Comparison of ENCODE assay signal across 29 cellular contexts in genomic region chr3:50331364-50331907, GRCh38. TPM values are rescaled to one million over a fixed set of nuclear protein-coding genes. Genes with fewer than 3 reads are reported as not detected.
A peak's percentile ranks its signal among the peaks of the same experiment; 100 is the strongest.
DNase-seq lines count a peak whose midpoint lies in the region; ATAC-seq and TF ChIP-seq lines count a peak whose summit lies in the region.
"Had no signal": no experiment of that assay in that cellular context is flagged by ENCODE, and none has a peak within 500 bp of the region (broad histone marks: within the 10 kb centered on the region; RNA-seq: fewer than 3 reads in every experiment).

No MANE protein-coding gene starts in this region.

- H3K4me2 ChIP-seq in mammary epithelial cell (ENCODE audit: insufficient read depth, low read depth, low read length), result no peak overlapping the region
- H3K4me2 ChIP-seq: BLaER1 treated with 17β-estradiol and CSF1 and Interleukin-3, amounts not matched to agents 10 nM and 100 nM had no signal

- H3K79me2 ChIP-seq in mammary epithelial cell (ENCODE audit: insufficient read depth, low read length), result peaks cover 82% of the 10 kb centered on the region

- peak overlapping the region; percentile 98 for H3K27ac ChIP-seq in RWPE1
- no peak overlapping the region for H3K27ac ChIP-seq in WERI-Rb-1
- no peak overlapping the region for H3K27ac ChIP-seq in mammary epithelial cell (ENCODE audit: insufficient read depth, low read depth, low read length)
- H3K27ac ChIP-seq: BLaER1 treated with 17β-estradiol and CSF1 and Interleukin-3, amounts not matched to agents 10 nM and 100 nM; GM23248; SJSA1 had no signal

- no peak overlapping the region for H3K4me3 Mint-ChIP-seq in immature natural killer cell
- H3K4me3 Mint-ChIP-seq: H9 had no signal

- intact Hi-C loops in Right ventricle myocardium inferior (cut with DNase I) (no loop called here), left cardiac atrium (cut with DNase I) (no loop called here), mammary epithelial cell (cut with micrococcal nuclease) (no loop called here)

- H2AFZ ChIP-seq in mammary epithelial cell (ENCODE audit: low read depth, low read length), result no peak overlapping the region
- H2AFZ ChIP-seq: GM23248 had no signal

- dilution Hi-C loops in mammary epithelial cell (cut with HindIII; ENCODE audit: low sequenced_read_pairs), result loop anchor here (5.0 kb wide), 1 partner anchor 89 kb away; no protein-coding TSS in a partner anchor

- TF ChIP-seq CTCF in RWPE1 (conservative IDR thresholded peaks at IDR 0.05; ENCODE audit: low read depth) (no peak), WERI-Rb-1 (IDR thresholded peaks at IDR 0.05; ENCODE audit: low read depth, low read length) (no peak), mammary epithelial cell (conservative IDR thresholded peaks at IDR 0.05 in 1 of 2, IDR thresholded peaks at IDR 0.05 in 1 of 2; ENCODE audit: extremely low read depth in 1 of 2, insufficient read depth in 1 of 2, low read depth in 1 of 2, low read length in 2 of 2) (no peak)

- CTCF ChIA-PET in RWPE1 (lab: Yijun Ruan, JAX) (no interaction called here), mammary epithelial cell (lab: Charles Lee; ENCODE audit: low non-redundant PET) (no interaction called here)

- H3K36me3 ChIP-seq in WERI-Rb-1 (peaks cover 72% of the 10 kb centered on the region), mammary epithelial cell (ENCODE audit: insufficient read depth, low read length) (peaks cover 23% of the 10 kb centered on the region)

- H3K27me3 Mint-ChIP-seq in immature natural killer cell (ENCODE audit: low read depth in 3 of 3), result peaks cover 0 to 10% (median 4%) of the 10 kb centered on the region in 3 donors
- H3K27me3 Mint-ChIP-seq: CD4-positive, alpha-beta memory T cell had no signal

- BruUV-seq in mammary epithelial cell (replicated peaks; lab: Mats Ljungman, UMichigan), result no TSS peak

- no peak for ATAC-seq in Right ventricle myocardium inferior
- no peak for ATAC-seq in left cardiac atrium
- ATAC-seq: GM12878, PC-3 had no signal

- peaks cover 65 to 66% of the 10 kb centered on the region in 2 donors for H3K4me1 Mint-ChIP-seq in immature natural killer cell

- in situ Hi-C loops in mammary epithelial cell (cut with MboI; ENCODE audit: low sequenced_read_pairs in 2 of 2), result no loop called here

- H3K36me3 Mint-ChIP-seq in immature natural killer cell, result peaks cover 1 to 15% (median 5%) of the 10 kb centered on the region in 3 donors

- H3K4me1 ChIP-seq in mammary epithelial cell (ENCODE audit: insufficient read depth, low read length), result peaks cover 42% of the 10 kb centered on the region

- no peak overlapping the region for H3K9ac ChIP-seq in mammary epithelial cell (ENCODE audit: insufficient read depth, low read length)
- H3K9ac ChIP-seq: GM23248 had no signal

- no peaks in the 10 kb centered on the region for H3K9me3 ChIP-seq in WERI-Rb-1 (ENCODE audit: severe bottlenecking)
- H3K9me3 ChIP-seq in mammary epithelial cell (replicated peaks; ENCODE audit: insufficient read depth, low read length), result no peaks in the 10 kb centered on the region
- H3K9me3 ChIP-seq: BLaER1 treated with 17β-estradiol and CSF1 and Interleukin-3, amounts not matched to agents 10 nM and 100 nM; SJSA1 had no signal

- POLR2A ChIA-PET in RWPE1 (lab: Yijun Ruan, JAX; ENCODE audit: low non-redundant PET), result interaction anchor here (0.6 kb wide), 1 partner anchor 52 kb away, joined by 6 read pairs; no protein-coding TSS in a partner anchor

- H3K27me3 ChIP-seq in WERI-Rb-1 (ENCODE audit: insufficient read depth, low read depth, severe bottlenecking) (no peaks in the 10 kb centered on the region), mammary epithelial cell (ENCODE audit: insufficient read depth, low read length) (no peaks in the 10 kb centered on the region)
- H3K27me3 ChIP-seq: BLaER1 treated with 17β-estradiol and CSF1 and Interleukin-3, amounts not matched to agents 10 nM and 100 nM; SJSA1 had no signal

- H3K4me3 ChIP-seq in WERI-Rb-1 (ENCODE audit: low read depth, low read length), result no peak overlapping the region
- no peak overlapping the region for H3K4me3 ChIP-seq in mammary epithelial cell (replicated peaks in 1 of 3; ENCODE audit: insufficient read depth in 1 of 3, low read depth in 2 of 3, low read length in 3 of 3)
- H3K4me3 ChIP-seq: BLaER1 treated with 17β-estradiol and CSF1 and Interleukin-3, amounts not matched to agents 10 nM and 100 nM; GM12878; GM23248; SJSA1 had no signal

- H3K27ac Mint-ChIP-seq in immature natural killer cell, result peak overlapping the region in 5 of 6 donors; percentile 32 to 95 (median 73)
- H3K27ac Mint-ChIP-seq: H9 had no signal

- no peaks in the 10 kb centered on the region for H3K9me3 Mint-ChIP-seq in immature natural killer cell
- H3K9me3 Mint-ChIP-seq: H9 had no signal

- no peaks in the 10 kb centered on the region for H4K20me1 ChIP-seq in mammary epithelial cell (ENCODE audit: insufficient read depth, low read length)

- 93% methylated on average over 16 of the region's 19 CpGs for WGBS in mammary epithelial cell (ENCODE audit: low coverage, missing lambda C conversion rate)

- DNase-seq in Right ventricle myocardium inferior (ENCODE audit: missing footprints) (peak; percentile 34), left cardiac atrium (no peak), RWPE1 (ENCODE audit: low spot score) (no peak), immature natural killer cell (no peak), WERI-Rb-1 (no peak), AG20443 (ENCODE audit: low spot score) (no peak), mammary epithelial cell (no peak)
- DNase-seq: AML-193; DMS 273 treated with DMSO at 0.1 percent for 48 hours; DMS79; EL; GDM1; GM23248; H9; IMR-90; NCI-H1048; NCI-H1417; NCI-H1694; NCI-H2029 treated with DMSO at 0.1 percent for 48 hours; NCI-H446 treated with DMSO at 0.1 percent for 48 hours; NCI-H526; NCI-H82; NK-92 treated with Interleukin-12 subunit alpha and Interleukin-12 subunit beta, amount 100 ng/mL, for 24 hours; PC-3; Right ventricle myocardium superior had no signal

RNA-seq across cellular contexts. Expression of gene TUSC2, which starts 3.4 kb away (rescaled TPM):
- total RNA-seq in Right ventricle myocardium inferior (32.8 TPM), left cardiac atrium (10 to 100 TPM; 26.2 to 27.5 TPM), mammary epithelial cell (10 to 100 TPM; 22.0 to 22.4 TPM)
- polyA plus RNA-seq in immature natural killer cell (10 to 100 TPM; 42.9 to 70.4 (median 68.4) TPM), mammary epithelial cell (34.4 TPM)
- polyA minus RNA-seq in mammary epithelial cell, result 27.6 TPM

RNA-seq across cellular contexts. Expression of gene HYAL2, which starts 8.9 kb away (rescaled TPM):
- total RNA-seq in Right ventricle myocardium inferior (39.0 TPM), left cardiac atrium (100 to 1,000 TPM in 1 of 2 donors, 10 to 100 TPM in 1; 53.4 to 103 TPM), mammary epithelial cell (10 to 100 TPM; 37.0 to 65.5 TPM)
- polyA plus RNA-seq in immature natural killer cell (10 to 100 TPM in 2 of 3 donors, 1 to 10 TPM in 1; 4.9 to 15.0 (median 10.8) TPM), mammary epithelial cell (77.9 TPM)
- polyA minus RNA-seq in mammary epithelial cell, result 56.5 TPM

RNA-seq across cellular contexts. Expression of gene RASSF1, which starts 9.2 kb away (rescaled TPM):
- total RNA-seq in Right ventricle myocardium inferior (14.7 TPM), left cardiac atrium (10 to 100 TPM; 20.7 to 25.6 TPM), mammary epithelial cell (10 to 100 TPM in 1 of 2 donors, 1 to 10 TPM in 1; 9.2 to 23.3 TPM)
- polyA plus RNA-seq in immature natural killer cell (100 to 1,000 TPM; 172 to 253 (median 187) TPM), mammary epithelial cell (29.2 TPM)
- polyA minus RNA-seq in mammary epithelial cell, result 3.3 TPM

RNA-seq across cellular contexts. Expression of gene ZMYND10, which starts 14.1 kb away (rescaled TPM):
- total RNA-seq in Right ventricle myocardium inferior (not detected), left cardiac atrium (under 1 TPM in 1 of 2 donors, not detected in 1; 0.29 TPM), mammary epithelial cell (under 1 TPM; 0.33 to 0.52 TPM)
- polyA plus RNA-seq in immature natural killer cell (1 to 10 TPM; 2.3 to 3.7 (median 3.6) TPM), mammary epithelial cell (0.33 TPM)
- not detected for polyA minus RNA-seq in mammary epithelial cell
- total RNA-seq: Right ventricle myocardium superior had no signal
- polyA plus RNA-seq: CD4-positive, alpha-beta memory T cell had no signal

RNA-seq across cellular contexts. Expression of gene NPRL2, which starts 19.1 kb away (rescaled TPM):
- 16.7 TPM for total RNA-seq in Right ventricle myocardium inferior
- total RNA-seq in left cardiac atrium, result 10 to 100 TPM; 12.6 to 19.9 TPM
- 100 to 1,000 TPM in 2 of 3 donors, 10 to 100 TPM in 1; 77.5 to 104 (median 101) TPM for polyA plus RNA-seq in immature natural killer cell
- total RNA-seq in mammary epithelial cell, result 10 to 100 TPM; 15.6 to 17.7 TPM
- polyA plus RNA-seq in mammary epithelial cell, result 34.8 TPM
- polyA minus RNA-seq in mammary epithelial cell, result 28.7 TPM
